8 cellular contexts compared by ENCODE assay signal in genomic region chr15:58864602-58865419, GRCh38.
DNase-seq lines count a peak whose midpoint lies in the region; ATAC-seq and TF ChIP-seq lines count a peak whose summit lies in the region.

No MANE protein-coding gene starts in this region.

- peak overlapping the region; percentile 65 for H3K27ac ChIP-seq in right cardiac atrium (ENCODE audit: low read length)
- H3K27ac ChIP-seq in gastrocnemius medialis = no peak overlapping the region
- no peak overlapping the region for H3K27ac ChIP-seq in Karpas-422 (ENCODE audit: low read length)

- H3K36me3 Mint-ChIP-seq in activated T-cell treated with anti-CD3 and anti-CD28 coated beads, Interleukin-2, amount 50 U/mL, for 72 hours (ENCODE audit: insufficient read depth in 2 of 2) = no peaks in the 10 kb centered on the region

- no peaks in the 10 kb centered on the region for H4K20me1 ChIP-seq in Karpas-422 (ENCODE audit: insufficient read depth, low read depth, low read length)

- peak; percentile 38 to 39 for ATAC-seq in activated T-cell treated with anti-CD3 and anti-CD28 coated beads, Interleukin-2, amount 50 U/mL, for 72 hours (replicated peaks in 1 of 2)
- ATAC-seq in right cardiac atrium = peak; percentile 82 to 86
- ATAC-seq in gastrocnemius medialis = peak; percentile 44 to 63
- no peak for ATAC-seq in HG02678 (IDR thresholded peaks at IDR 0.05; ENCODE audit: unreplicated experiment)

- TF ChIP-seq POLR2A in gastrocnemius medialis (IDR thresholded peaks at IDR 0.05) = no peak

- peaks cover 0 to 2% of the 10 kb centered on the region in 2 donors for H3K9me3 Mint-ChIP-seq in activated T-cell treated with anti-CD3 and anti-CD28 coated beads, Interleukin-2, amount 50 U/mL, for 72 hours

- H3K27me3 ChIP-seq in right cardiac atrium (ENCODE audit: control insufficient read depth, insufficient read depth) = no peaks in the 10 kb centered on the region
- H3K27me3 ChIP-seq in gastrocnemius medialis = no peaks in the 10 kb centered on the region
- no peaks in the 10 kb centered on the region for H3K27me3 ChIP-seq in Karpas-422 (ENCODE audit: low read length)

- no peak overlapping the region for H3K4me2 ChIP-seq in Karpas-422 (ENCODE audit: low read depth, low read length, poor library complexity, severe bottlenecking)

- H3K9me3 ChIP-seq in right cardiac atrium (ENCODE audit: control insufficient read depth, low read length) (no peaks in the 10 kb centered on the region), gastrocnemius medialis (no peaks in the 10 kb centered on the region), Karpas-422 (ENCODE audit: low read length) (no peaks in the 10 kb centered on the region)

- WGBS in right cardiac atrium = 9% methylated on average over 54 of the region's 54 CpGs

- in situ Hi-C loops in gastrocnemius medialis (cut with MboI; ENCODE audit: low sequenced_read_pairs in 4 of 4) = no loop called here

- intact Hi-C loops in right cardiac atrium (cut with DNase I) = no loop called here
- intact Hi-C loops in gastrocnemius medialis (cut with DNase I; ENCODE audit: low total_unique reads) = no loop called here

- no peaks in the 10 kb centered on the region for H3K79me2 ChIP-seq in Karpas-422 (ENCODE audit: low read length)

- H3K27me3 Mint-ChIP-seq in activated T-cell treated with anti-CD3 and anti-CD28 coated beads, Interleukin-2, amount 50 U/mL, for 72 hours (ENCODE audit: low read depth) = peaks cover 9% of the 10 kb centered on the region

- no peak overlapping the region for H3K27ac Mint-ChIP-seq in activated T-cell treated with anti-CD3 and anti-CD28 coated beads, Interleukin-2, amount 50 U/mL, for 72 hours

- peaks cover 16% of the 10 kb centered on the region for H3K4me1 Mint-ChIP-seq in activated T-cell treated with anti-CD3 and anti-CD28 coated beads, Interleukin-2, amount 50 U/mL, for 72 hours (ENCODE audit: low read depth)

- H3K9me2 ChIP-seq in Karpas-422 (replicated peaks; ENCODE audit: insufficient read depth, low read length) = no peaks in the 10 kb centered on the region

- peak overlapping the region; percentile 59 for H3K4me3 ChIP-seq in right cardiac atrium (ENCODE audit: low read length)
- peak overlapping the region; percentile 24 to 50 (median 44) for H3K4me3 ChIP-seq in gastrocnemius medialis
- H3K4me3 ChIP-seq in Karpas-422 (ENCODE audit: low read length) = no peak overlapping the region

- no peaks in the 10 kb centered on the region for H3K36me3 ChIP-seq in gastrocnemius medialis
- H3K36me3 ChIP-seq in Karpas-422 (ENCODE audit: insufficient read depth, low read length) = no peaks in the 10 kb centered on the region

- H3K4me3 Mint-ChIP-seq in activated T-cell treated with anti-CD3 and anti-CD28 coated beads, Interleukin-2, amount 50 U/mL, for 72 hours = peak overlapping the region; percentile 18 to 57

- no peak overlapping the region for H2AFZ ChIP-seq in Karpas-422 (ENCODE audit: low read length)

- DNase-seq in GM20000 (ENCODE audit: low spot score) (peak; percentile 35), right cardiac atrium (peak; percentile 72 to 90 (median 89)), gastrocnemius medialis (peak in 1 of 2 donors; percentile 23), DMS 273 treated with DMSO at 0.1 percent for 48 hours (lab: John Stamatoyannopoulos, UW) (no peak), NCI-H1694 treated with DMSO at 0.1 percent for 48 hours (lab: John Stamatoyannopoulos, UW) (no peak), Karpas-422 (no peak)
- peak in 1 of 2 donors; percentile 12 for DNase-seq in activated T-cell treated with anti-CD3 and anti-CD28 coated beads, Interleukin-2, amount 50 U/mL, for 72 hours

- no peak overlapping the region for H3K9ac ChIP-seq in Karpas-422 (ENCODE audit: low read length)

- H3K4me1 ChIP-seq in right cardiac atrium (ENCODE audit: control insufficient read depth, insufficient read depth, low read length) (no peaks in the 10 kb centered on the region), gastrocnemius medialis (no peaks in the 10 kb centered on the region), Karpas-422 (ENCODE audit: low read length) (no peaks in the 10 kb centered on the region)

- TF ChIP-seq CTCF in GM20000 (IDR thresholded peaks at IDR 0.05; ENCODE audit: extremely low read depth, missing control alignments) (no peak), gastrocnemius medialis (IDR thresholded peaks at IDR 0.05 in 4 of 5, conservative IDR thresholded peaks at IDR 0.05 in 1 of 5) (no peak)

Comparison
In these comparisons a context has a peak if more than half of its experiments do, and no peak if none do; other contexts are left out.
1. DNase-seq: peak in GM20000 (single experiment) and right cardiac atrium (3 of 3); none in DMS 273 treated with DMSO at 0.1 percent for 48 hours (single experiment), NCI-H1694 treated with DMSO at 0.1 percent for 48 hours (single experiment) and Karpas-422 (single experiment).